In the genomic region with DNA sequence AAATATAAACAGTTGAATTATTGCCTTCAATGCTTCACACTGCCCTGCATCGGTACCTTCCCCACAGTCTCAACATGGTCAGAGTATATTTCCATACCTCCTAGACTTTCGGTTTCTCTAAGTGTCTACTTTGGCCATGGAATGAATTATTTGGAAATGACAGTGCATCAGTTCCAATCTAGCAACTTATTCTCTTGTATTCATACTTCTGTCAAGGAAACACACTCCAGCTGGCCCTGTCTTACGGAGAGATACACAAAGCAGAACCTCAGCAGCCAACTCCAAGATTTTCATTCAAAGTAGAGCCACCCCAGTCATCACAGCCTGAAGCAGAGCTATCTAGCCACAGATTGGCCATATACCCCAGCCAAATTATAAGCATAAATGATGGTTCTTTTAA, we compare ENCODE assay signal across 1 cellular context.
TF ChIP-seq lines count a peak whose summit lies in the region.

No MANE protein-coding gene starts in this region.

TF ChIP-seq in WTC11, 78 proteins besides CTCF, POLR2A, EP300 and RAD21 (continued from another document):
- no peak for TF ChIP-seq NR2C2 (CRISPR knock-in tag; IDR thresholded peaks at IDR 0.05)
- TF ChIP-seq NFE2L1 (CRISPR knock-in tag; IDR thresholded peaks at IDR 0.05): no peak
- TF ChIP-seq ZNF219 (CRISPR knock-in tag; IDR thresholded peaks at IDR 0.05; ENCODE audit: borderline replicate concordance): no peak
- TF ChIP-seq TEAD4 (CRISPR knock-in tag; IDR thresholded peaks at IDR 0.05): no peak
- TF ChIP-seq JUN (CRISPR knock-in tag; IDR thresholded peaks at IDR 0.05): no peak
- TF ChIP-seq IRF2 (CRISPR knock-in tag; IDR thresholded peaks at IDR 0.05; ENCODE audit: borderline replicate concordance, low read depth): no peak
- no peak for TF ChIP-seq SMAD3 (CRISPR knock-in tag; IDR thresholded peaks at IDR 0.05; ENCODE audit: borderline replicate concordance)
- no peak for TF ChIP-seq KAT7 (CRISPR knock-in tag; IDR thresholded peaks at IDR 0.05; ENCODE audit: borderline replicate concordance)
- no peak for TF ChIP-seq ZNF416 (CRISPR knock-in tag; IDR thresholded peaks at IDR 0.05)
- TF ChIP-seq, protein P1, sequence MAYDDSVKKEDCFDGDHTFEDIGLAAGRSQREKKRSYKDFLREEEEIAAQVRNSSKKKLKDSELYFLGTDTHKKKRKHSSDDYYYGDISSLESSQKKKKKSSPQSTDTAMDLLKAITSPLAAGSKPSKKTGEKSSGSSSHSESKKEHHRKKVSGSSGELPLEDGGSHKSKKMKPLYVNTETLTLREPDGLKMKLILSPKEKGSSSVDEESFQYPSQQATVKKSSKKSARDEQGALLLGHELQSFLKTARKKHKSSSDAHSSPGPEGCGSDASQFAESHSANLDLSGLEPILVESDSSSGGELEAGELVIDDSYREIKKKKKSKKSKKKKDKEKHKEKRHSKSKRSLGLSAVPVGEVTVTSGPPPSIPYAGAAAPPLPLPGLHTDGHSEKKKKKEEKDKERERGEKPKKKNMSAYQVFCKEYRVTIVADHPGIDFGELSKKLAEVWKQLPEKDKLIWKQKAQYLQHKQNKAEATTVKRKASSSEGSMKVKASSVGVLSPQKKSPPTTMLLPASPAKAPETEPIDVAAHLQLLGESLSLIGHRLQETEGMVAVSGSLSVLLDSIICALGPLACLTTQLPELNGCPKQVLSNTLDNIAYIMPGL (CRISPR knock-in tag; IDR thresholded peaks at IDR 0.05): no peak
- no peak for TF ChIP-seq SP1 (CRISPR knock-in tag; conservative IDR thresholded peaks at IDR 0.05)
- TF ChIP-seq, protein P2, sequence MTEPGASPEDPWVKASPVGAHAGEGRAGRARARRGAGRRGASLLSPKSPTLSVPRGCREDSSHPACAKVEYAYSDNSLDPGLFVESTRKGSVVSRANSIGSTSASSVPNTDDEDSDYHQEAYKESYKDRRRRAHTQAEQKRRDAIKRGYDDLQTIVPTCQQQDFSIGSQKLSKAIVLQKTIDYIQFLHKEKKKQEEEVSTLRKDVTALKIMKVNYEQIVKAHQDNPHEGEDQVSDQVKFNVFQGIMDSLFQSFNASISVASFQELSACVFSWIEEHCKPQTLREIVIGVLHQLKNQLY (CRISPR knock-in tag; IDR thresholded peaks at IDR 0.05): no peak
- TF ChIP-seq, protein P3, sequence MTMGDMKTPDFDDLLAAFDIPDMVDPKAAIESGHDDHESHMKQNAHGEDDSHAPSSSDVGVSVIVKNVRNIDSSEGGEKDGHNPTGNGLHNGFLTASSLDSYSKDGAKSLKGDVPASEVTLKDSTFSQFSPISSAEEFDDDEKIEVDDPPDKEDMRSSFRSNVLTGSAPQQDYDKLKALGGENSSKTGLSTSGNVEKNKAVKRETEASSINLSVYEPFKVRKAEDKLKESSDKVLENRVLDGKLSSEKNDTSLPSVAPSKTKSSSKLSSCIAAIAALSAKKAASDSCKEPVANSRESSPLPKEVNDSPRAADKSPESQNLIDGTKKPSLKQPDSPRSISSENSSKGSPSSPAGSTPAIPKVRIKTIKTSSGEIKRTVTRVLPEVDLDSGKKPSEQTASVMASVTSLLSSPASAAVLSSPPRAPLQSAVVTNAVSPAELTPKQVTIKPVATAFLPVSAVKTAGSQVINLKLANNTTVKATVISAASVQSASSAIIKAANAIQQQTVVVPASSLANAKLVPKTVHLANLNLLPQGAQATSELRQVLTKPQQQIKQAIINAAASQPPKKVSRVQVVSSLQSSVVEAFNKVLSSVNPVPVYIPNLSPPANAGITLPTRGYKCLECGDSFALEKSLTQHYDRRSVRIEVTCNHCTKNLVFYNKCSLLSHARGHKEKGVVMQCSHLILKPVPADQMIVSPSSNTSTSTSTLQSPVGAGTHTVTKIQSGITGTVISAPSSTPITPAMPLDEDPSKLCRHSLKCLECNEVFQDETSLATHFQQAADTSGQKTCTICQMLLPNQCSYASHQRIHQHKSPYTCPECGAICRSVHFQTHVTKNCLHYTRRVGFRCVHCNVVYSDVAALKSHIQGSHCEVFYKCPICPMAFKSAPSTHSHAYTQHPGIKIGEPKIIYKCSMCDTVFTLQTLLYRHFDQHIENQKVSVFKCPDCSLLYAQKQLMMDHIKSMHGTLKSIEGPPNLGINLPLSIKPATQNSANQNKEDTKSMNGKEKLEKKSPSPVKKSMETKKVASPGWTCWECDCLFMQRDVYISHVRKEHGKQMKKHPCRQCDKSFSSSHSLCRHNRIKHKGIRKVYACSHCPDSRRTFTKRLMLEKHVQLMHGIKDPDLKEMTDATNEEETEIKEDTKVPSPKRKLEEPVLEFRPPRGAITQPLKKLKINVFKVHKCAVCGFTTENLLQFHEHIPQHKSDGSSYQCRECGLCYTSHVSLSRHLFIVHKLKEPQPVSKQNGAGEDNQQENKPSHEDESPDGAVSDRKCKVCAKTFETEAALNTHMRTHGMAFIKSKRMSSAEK (CRISPR knock-in tag; IDR thresholded peaks at IDR 0.05; ENCODE audit: borderline replicate concordance): no peak
TF ChIP-seq in WTC11: peak in this region for 0.
